Comparison of ENCODE assay signal across 25 cellular contexts in the genomic region with DNA sequence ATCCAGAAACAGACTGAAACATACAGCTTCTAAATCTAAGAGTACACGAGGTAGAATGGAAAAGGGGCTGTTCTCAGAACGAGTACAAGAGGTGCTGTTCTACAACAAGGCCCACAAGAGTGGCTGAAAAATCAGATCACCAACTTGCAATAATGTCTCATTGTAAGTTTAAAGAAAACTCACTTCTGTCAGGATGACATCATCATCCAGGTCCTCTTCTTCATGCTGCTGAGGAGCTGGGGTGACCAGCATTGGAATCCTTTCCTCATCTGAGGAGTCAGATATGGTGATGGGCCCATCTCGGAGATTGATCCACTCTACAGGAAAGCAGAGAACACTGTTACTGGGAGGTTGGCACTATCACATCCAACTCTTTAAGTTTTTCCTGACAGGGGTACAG. TPM values are rescaled to one million over a fixed set of nuclear protein-coding genes. Genes with fewer than 3 reads are reported as not detected.
DNase-seq lines count a peak whose midpoint lies in the region; ATAC-seq, FAIRE-seq and TF ChIP-seq lines count a peak whose summit lies in the region.
"Had no signal": no experiment of that assay in that cellular context is flagged by ENCODE, and none has a peak within 500 bp of the region (broad histone marks: within the 10 kb centered on the region; RNA-seq: fewer than 3 reads in every experiment).

No MANE protein-coding gene starts in this region.

- H3K79me1 ChIP-seq in trophoblast cell (ENCODE audit: low read length): no peaks in the 10 kb centered on the region

- no peak for TF ChIP-seq EP300 in K562 (IDR thresholded peaks at IDR 0.05; ENCODE audit: low read length)

- peaks cover 33% of the 10 kb centered on the region for H3K79me2 ChIP-seq in K562 (ENCODE audit: control insufficient read depth, insufficient read depth, low read length)
- H3K79me2 ChIP-seq in trophoblast cell (ENCODE audit: control insufficient read depth, insufficient read depth, low read length, poor library complexity): no peaks in the 10 kb centered on the region

- CTCF ChIA-PET in HEK293 (lab: Yijun Ruan, JAX) (no interaction called here), K562 (lab: Yijun Ruan, JAX; ENCODE audit: low intra/inter-chr PET ratio) (no interaction called here)

- no peaks in the 10 kb centered on the region for H4K20me1 ChIP-seq in K562 (replicated peaks; ENCODE audit: control insufficient read depth, insufficient read depth, low read length)

- no peaks in the 10 kb centered on the region for H3K4me1 ChIP-seq in HEK293 (ENCODE audit: control insufficient read depth, insufficient read depth, low read length)
- H3K4me1 ChIP-seq in K562 (replicated peaks in 1 of 2; ENCODE audit: control insufficient read depth in 2 of 2, insufficient read depth in 2 of 2, low read length in 2 of 2): peaks cover 8 to 20% of the 10 kb centered on the region in 2 experiments; a peak in 4 of 5 replicates
- H3K4me1 ChIP-seq in trophoblast cell (ENCODE audit: control insufficient read depth in 1 of 2, insufficient read depth in 2 of 2, low read length in 2 of 2): peaks cover 0 to 3% of the 10 kb centered on the region in 2 experiments
- H3K4me1 ChIP-seq in prostate gland (replicated peaks): peaks cover 3% of the 10 kb centered on the region
- H3K4me1 ChIP-seq: BE2C had no signal

- no peaks in the 10 kb centered on the region for H3K9me1 ChIP-seq in K562 (ENCODE audit: control insufficient read depth, insufficient read depth, low read length)

- no peak for ATAC-seq in K562
- ATAC-seq: A549 had no signal

- no peak overlapping the region for H4K91ac ChIP-seq in trophoblast cell (ENCODE audit: low read depth, low read length)

- no TSS peak for BruUV-seq in K562 (replicated peaks; lab: Mats Ljungman, UMichigan)

- in situ Hi-C loops in K562 (cut with MboI): no loop called here

- H4K12ac ChIP-seq in trophoblast cell (ENCODE audit: low read depth, low read length): no peak overlapping the region

- 91% methylated on average over 3 of the region's 3 CpGs for WGBS in K562 (ENCODE audit: insufficient coverage, low coverage, missing lambda C conversion rate)
- WGBS in trophoblast cell (ENCODE audit: extremely low coverage, insufficient coverage, insufficient read length): no CpG with 5 or more reads among the region's 3 CpGs
- 86% methylated on average over 3 of the region's 3 CpGs for WGBS in prostate gland

- H3K9me3 ChIP-seq in HEK293 (ENCODE audit: control insufficient read depth, insufficient read depth, low read depth, low read length) (no peaks in the 10 kb centered on the region), SK-N-MC (ENCODE audit: low read depth, low read length) (no peaks in the 10 kb centered on the region), K562 (replicated peaks; ENCODE audit: control insufficient read depth, insufficient read depth, low read depth, low read length) (no peaks in the 10 kb centered on the region), trophoblast cell (ENCODE audit: insufficient read depth, low read depth, low read length) (no peaks in the 10 kb centered on the region), prostate gland (no peaks in the 10 kb centered on the region)
- H3K9me3 ChIP-seq: A549; BE2C; BLaER1 treated with 17β-estradiol and CSF1 and Interleukin-3, amounts not matched to agents 10 nM and 100 nM; HAP-1 had no signal

- no peak overlapping the region for H3K18ac ChIP-seq in trophoblast cell (ENCODE audit: low read length)

- H3K27ac ChIP-seq in HEK293 (ENCODE audit: extremely low read depth, low read depth, low read length) (no peak overlapping the region), SK-N-MC (peak overlapping the region; percentile 7; the same call in 1 of the 2 replicates), K562 (ENCODE audit: extremely low read depth, low read depth, low read length) (no peak overlapping the region), trophoblast cell (ENCODE audit: low read depth, low read length) (no peak overlapping the region), prostate gland (no peak overlapping the region)
- H3K27ac ChIP-seq: A549; BLaER1 treated with 17β-estradiol and CSF1 and Interleukin-3, amounts not matched to agents 10 nM and 100 nM had no signal

- H2BK12ac ChIP-seq in trophoblast cell (ENCODE audit: low read length): no peak overlapping the region

- no peak overlapping the region for H3K4ac ChIP-seq in trophoblast cell (ENCODE audit: low read depth, low read length)

- no peak for FAIRE-seq in K562 (lab: Jason Lieb, UNC)
- FAIRE-seq: A549, D721Med, GM12891, GM18507, H54 had no signal

- TF ChIP-seq POLR2A in K562 (conservative IDR thresholded peaks at IDR 0.05): no peak
- TF ChIP-seq POLR2A in prostate gland (IDR thresholded peaks at IDR 0.05): no peak

- no peak overlapping the region for H4K8ac ChIP-seq in trophoblast cell (ENCODE audit: low read depth, low read length)

- no peak overlapping the region for H2AK5ac ChIP-seq in trophoblast cell (ENCODE audit: low read length)

- no peak overlapping the region for H3K4me3 ChIP-seq in HEK293 (ENCODE audit: low read depth, low read length)
- H3K4me3 ChIP-seq in SK-N-MC: no peak overlapping the region
- no peak overlapping the region for H3K4me3 ChIP-seq in K562
- no peak overlapping the region for H3K4me3 ChIP-seq in trophoblast cell (ENCODE audit: low read depth, low read length)
- H3K4me3 ChIP-seq in prostate gland: no peak overlapping the region
- H3K4me3 ChIP-seq: A549; BLaER1 treated with 17β-estradiol and CSF1 and Interleukin-3, amounts not matched to agents 10 nM and 100 nM; HAP-1 had no signal

- no peak overlapping the region for H3K9ac ChIP-seq in SK-N-MC (ENCODE audit: insufficient read length)
- no peak overlapping the region for H3K9ac ChIP-seq in K562 (ENCODE audit: insufficient read depth in 1 of 2, low read depth in 2 of 2, low read length in 2 of 2)
- H3K9ac ChIP-seq in trophoblast cell (ENCODE audit: low read length): no peak overlapping the region
- H3K9ac ChIP-seq: BLaER1 treated with 17β-estradiol and CSF1 and Interleukin-3, amounts not matched to agents 10 nM and 100 nM had no signal

- POLR2A ChIA-PET in HEK293 (lab: Yijun Ruan, JAX): no interaction called here
- POLR2A ChIA-PET in K562 (lab: Yijun Ruan, JAX): interaction anchor here (0.6 kb wide), 1 partner anchor 13 kb away, joined by 3 read pairs; no protein-coding TSS in a partner anchor

- intact Hi-C loops in K562 (cut with micrococcal nuclease): no loop called here
- intact Hi-C loops in prostate gland (cut with DNase I): no loop called here

- H3K4me2 ChIP-seq in K562 (ENCODE audit: insufficient read depth, low read length): no peak overlapping the region
- H3K4me2 ChIP-seq in trophoblast cell (ENCODE audit: low read length): no peak overlapping the region
- H3K4me2 ChIP-seq: A549; BLaER1 treated with 17β-estradiol and CSF1 and Interleukin-3, amounts not matched to agents 10 nM and 100 nM had no signal

- H3K36me3 ChIP-seq in HEK293 (ENCODE audit: control insufficient read depth in 2 of 2, insufficient read depth in 1 of 2, low read length in 2 of 2) (peaks cover 26 to 30% of the 10 kb centered on the region in 2 experiments), SK-N-MC (ENCODE audit: insufficient read depth, low read length) (peaks cover 69% of the 10 kb centered on the region), K562 (ENCODE audit: control insufficient read depth, insufficient read depth, low read length) (peaks cover 64% of the 10 kb centered on the region), trophoblast cell (ENCODE audit: control insufficient read depth in 1 of 2, insufficient read depth in 2 of 2, low read length in 2 of 2) (peaks cover 7 to 8% of the 10 kb centered on the region in 2 experiments), prostate gland (no peaks in the 10 kb centered on the region)

- DNase-seq in SK-N-MC (ENCODE audit: low read depth, low spot score) (no peak), K562 (ENCODE audit: extremely low read depth in 1 of 4, low spot score in 3 of 4) (no peak), trophoblast cell (no peak), prostate gland (ENCODE audit: low spot score) (no peak), NCI-H2107 (lab: John Stamatoyannopoulos, UW) (no peak)
- no peak for DNase-seq in effector CD8-positive, alpha-beta T cell (lab: John Stamatoyannopoulos, UW)
- DNase-seq: 8988T; ACHN; AML-193; BE2C; CD4-positive, alpha-beta T cell; CD8-positive, alpha-beta memory T cell; DMS 273 treated with DMSO at 0.1 percent for 48 hours; DMS79; EL; GDM1; GOT3 had no signal

- no peak overlapping the region for H2BK5ac ChIP-seq in trophoblast cell (ENCODE audit: low read depth, low read length, poor library complexity)

- no peaks in the 10 kb centered on the region for H3K27me3 ChIP-seq in K562 (ENCODE audit: control insufficient read depth in 2 of 2, insufficient read depth in 2 of 2, low read length in 2 of 2)
- H3K27me3 ChIP-seq in trophoblast cell (ENCODE audit: insufficient read depth, low read length): no peaks in the 10 kb centered on the region
- H3K27me3 ChIP-seq in prostate gland (replicated peaks; ENCODE audit: insufficient read depth): no peaks in the 10 kb centered on the region
- H3K27me3 ChIP-seq: BE2C; BLaER1 treated with 17β-estradiol and CSF1 and Interleukin-3, amounts not matched to agents 10 nM and 100 nM had no signal

- H3K14ac ChIP-seq in trophoblast cell (ENCODE audit: low read length): no peak overlapping the region

- peak overlapping the region; percentile 3 for H2BK120ac ChIP-seq in trophoblast cell (ENCODE audit: insufficient read depth, low read length, poor library complexity)

- no peak for TF ChIP-seq CTCF in HEK293 (tag by site-specific recombination; IDR thresholded peaks at IDR 0.05)
- no peak for TF ChIP-seq CTCF in K562 (IDR thresholded peaks at IDR 0.05 in 2 of 3, conservative IDR thresholded peaks at IDR 0.05 in 1 of 3; ENCODE audit: insufficient read depth in 2 of 3, low read depth in 1 of 3, low read length in 3 of 3)
- TF ChIP-seq CTCF in prostate gland (IDR thresholded peaks at IDR 0.05): no peak

- no peak for TF ChIP-seq RAD21 in K562 (CRISPR knock-in tag; conservative IDR thresholded peaks at IDR 0.05 in 1 of 2, IDR thresholded peaks at IDR 0.05 in 1 of 2)

- H3K23ac ChIP-seq in trophoblast cell (ENCODE audit: low read length): no peak overlapping the region

- no peak overlapping the region for H2AFZ ChIP-seq in K562 (ENCODE audit: low read depth, low read length)
- H2AFZ ChIP-seq in trophoblast cell (ENCODE audit: insufficient read depth, low read length, poor library complexity): no peak overlapping the region

RNA-seq across cellular contexts. Expression of a gene that starts 28.8 kb away (rescaled TPM):
- 121 and 161 TPM in 2 replicates for total RNA-seq in K562 (2011; cell fraction: chromatin; rRNA removed; ENCODE audit: low replicate concordance)
- 71.5 and 73.4 TPM in 2 replicates for total RNA-seq in K562 (2011; cell fraction: nucleolus; rRNA removed)
- 64.7 and 80.1 TPM in 2 replicates for total RNA-seq in K562 (2011; cell fraction: nucleoplasm; rRNA removed)
- 18.9 and 19.1 TPM in 2 replicates for total RNA-seq in K562 (2014; rRNA removed)
- total RNA-seq in K562 (2014; rRNA removed; fragmentation: Illumina TruSeq; extraction: Trizol): 23.4 and 24.0 TPM in 2 replicates
- total RNA-seq in K562 (2015; rRNA removed; fragmentation: Illumina TruSeq; extraction: Trizol): 25.5 and 27.0 TPM in 2 replicates
- 30.6 and 31.5 TPM in 2 replicates for total RNA-seq in K562 (2021)
- polyA plus RNA-seq in K562 (2011; rRNA removed): 31.3 and 35.0 TPM in 2 replicates
- 17.2 and 17.8 TPM in 2 replicates for polyA plus RNA-seq in K562 (2011; cell fraction: cytosol; rRNA removed)
- 91.1 and 92.7 TPM in 2 replicates for polyA plus RNA-seq in K562 (2011; cell fraction: nucleus; rRNA removed)
- polyA plus RNA-seq in K562 (2012): 19.2 and 26.1 TPM in 2 replicates
- 24.7 and 25.5 TPM in 2 replicates for polyA plus RNA-seq in K562 (2014; fragmentation: Illumina TruSeq; extraction: Trizol)
- 1 to 10 TPM; 5.0 to 8.8 TPM for polyA plus RNA-seq in K562 (2014; fragmentation: Nextera tagmentation; extraction: Ambion mirVana)
- 28.6 and 32.1 TPM in 2 replicates for polyA plus RNA-seq in K562 (2014; rRNA removed)
- 48.7 and 53.2 TPM in 2 replicates for polyA minus RNA-seq in K562 (2011; rRNA and poly(A)+ RNA removed)
- polyA minus RNA-seq in K562 (2011; cell fraction: cytosol; rRNA and poly(A)+ RNA removed): 20.9 and 22.3 TPM in 2 replicates
- polyA minus RNA-seq in K562 (2011; cell fraction: nucleus; rRNA and poly(A)+ RNA removed): 38.4 and 70.9 TPM in 2 replicates
- polyA plus RNA-seq in trophoblast cell (2013): 25.1 and 25.8 TPM in 2 replicates
- 10 to 100 TPM; 29.9 to 57.9 TPM for total RNA-seq in prostate gland
